ENCODE assay signal across 8 cellular contexts in the genomic region with DNA sequence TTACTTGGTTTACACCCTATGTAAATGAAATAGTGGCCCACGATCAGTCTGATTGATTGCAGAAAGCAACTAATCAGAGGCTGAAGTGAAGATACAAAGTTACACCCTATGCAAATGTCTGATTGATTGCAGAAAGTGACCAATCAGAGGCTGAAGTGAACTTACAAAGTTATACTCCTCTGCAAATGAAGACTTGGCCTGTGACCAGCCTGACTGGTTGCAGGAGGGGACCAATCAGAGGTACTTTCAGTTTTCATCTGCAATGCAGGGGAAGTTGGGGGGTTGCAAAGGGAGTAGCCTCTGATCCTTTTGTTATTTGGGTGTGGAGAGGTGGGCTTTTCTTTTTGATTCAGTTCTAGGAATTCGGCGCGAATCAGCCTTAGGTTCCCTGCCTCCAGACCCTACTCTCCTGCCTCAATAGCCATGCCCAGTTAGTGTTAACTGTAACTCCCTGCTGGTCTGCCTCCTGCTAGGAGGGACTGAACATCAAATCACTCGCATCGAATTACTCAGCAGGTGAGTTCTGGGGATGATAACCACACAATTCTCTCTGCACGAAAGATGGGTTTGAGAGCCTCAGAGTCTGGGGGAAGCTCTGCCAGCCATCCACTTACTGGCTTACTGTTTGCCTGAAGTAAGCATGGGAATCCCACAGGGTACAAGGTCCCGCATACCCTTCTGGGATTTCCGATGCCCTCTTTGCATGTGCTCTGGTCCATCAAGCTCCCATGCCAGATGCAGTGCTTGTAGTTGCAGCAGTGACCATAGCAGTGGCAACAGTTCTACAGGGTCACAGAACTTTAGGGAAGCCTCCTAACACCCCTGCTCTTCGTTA. TPM values are rescaled to one million over a fixed set of nuclear protein-coding genes. Genes with fewer than 3 reads are reported as not detected.
A peak's percentile ranks its signal among the peaks of the same experiment; 100 is the strongest.
DNase-seq lines count a peak whose midpoint lies in the region; ATAC-seq and TF ChIP-seq lines count a peak whose summit lies in the region.

No MANE protein-coding gene starts in this region.

- no peak overlapping the region for H3K4me3 Mint-ChIP-seq in Calu3 (ENCODE audit: low read depth, unreplicated experiment)

- no peaks in the 10 kb centered on the region for H3K9me3 Mint-ChIP-seq in Calu3 (ENCODE audit: low read depth, unreplicated experiment)

- H3K36me3 Mint-ChIP-seq in Calu3 (ENCODE audit: insufficient read depth, unreplicated experiment), result no peaks in the 10 kb centered on the region

- no peaks in the 10 kb centered on the region for H3K27me3 Mint-ChIP-seq in Calu3 (ENCODE audit: unreplicated experiment)

- H3K27ac ChIP-seq in effector memory CD4-positive, alpha-beta T cell (ENCODE audit: insufficient read depth, low read length, poor library complexity, severe bottlenecking), result no peak overlapping the region

- H3K9me3 ChIP-seq in effector memory CD4-positive, alpha-beta T cell (ENCODE audit: control insufficient read depth, low read length), result no peaks in the 10 kb centered on the region

- no peaks in the 10 kb centered on the region for H3K4me1 ChIP-seq in effector memory CD4-positive, alpha-beta T cell (ENCODE audit: control insufficient read depth, insufficient read depth, low read length, poor library complexity, severe bottlenecking)

- ATAC-seq in activated CD4-positive, CD25-positive, alpha-beta regulatory T cell treated with anti-CD3 and anti-CD28 coated beads, Interleukin-2, amount 50 U/mL, for 24 hours, result peak; percentile 60 to 82
- ATAC-seq in left colon, result no peak

- CTCF ChIA-PET in Calu3 (lab: Charles Lee), result no interaction called here

- no peaks in the 10 kb centered on the region for H3K27me3 ChIP-seq in effector memory CD4-positive, alpha-beta T cell (replicated peaks; ENCODE audit: control insufficient read depth, insufficient read depth, low read length, poor library complexity, severe bottlenecking)

- no peak overlapping the region for H3K4me3 ChIP-seq in effector memory CD4-positive, alpha-beta T cell (ENCODE audit: insufficient read depth, low read depth, low read length, poor library complexity, severe bottlenecking)

- H3K27ac Mint-ChIP-seq in Calu3 (ENCODE audit: unreplicated experiment), result no peak overlapping the region

- intact Hi-C loops in left colon (cut with DNase I, micrococcal nuclease), result no loop called here
- intact Hi-C loops in Calu3 (cut with micrococcal nuclease; ENCODE audit: unreplicated experiment), result no loop called here

- H3K4me1 Mint-ChIP-seq in Calu3 (ENCODE audit: low read depth, unreplicated experiment), result no peaks in the 10 kb centered on the region

- no peak for TF ChIP-seq CTCF in Calu3 (IDR thresholded peaks at IDR 0.05; ENCODE audit: unreplicated experiment)

- no peaks in the 10 kb centered on the region for H3K36me3 ChIP-seq in effector memory CD4-positive, alpha-beta T cell (ENCODE audit: control insufficient read depth, insufficient read depth, low read length)

- BruUV-seq in Calu3 (replicated peaks; lab: Mats Ljungman, UMichigan), result no TSS peak

- no peak for DNase-seq in activated CD4-positive, CD25-positive, alpha-beta regulatory T cell treated with anti-CD3 and anti-CD28 coated beads, Interleukin-2, amount 50 U/mL, for 72 hours
- peak; percentile 5 for DNase-seq in NCI-H345 treated with DMSO at 0.1 percent for 48 hours (lab: John Stamatoyannopoulos, UW; ENCODE audit: unreplicated experiment)
- DNase-seq in effector memory CD4-positive, alpha-beta T cell, result peak in 2 of 3 donors; percentile 3 to 14
- DNase-seq in pons (ENCODE audit: low spot score), result peak; percentile 59
- DNase-seq in left colon, result no peak
- no peak for DNase-seq in NCI-H2029 treated with DMSO at 0.1 percent for 48 hours (lab: John Stamatoyannopoulos, UW)
- DNase-seq in Calu3, result no peak

RNA-seq across cellular contexts. Expression of a gene that starts 7.5 kb away (rescaled TPM):
- 1 to 10 TPM; 1.7 TPM for total RNA-seq in left colon
- total RNA-seq in Calu3 (2022), result not detected in 2 replicates

RNA-seq across cellular contexts. Expression of a gene that starts 50.5 kb away (rescaled TPM):
- total RNA-seq in left colon (1 to 10 TPM; 7.1 to 8.8 TPM), Calu3 (2022) (6.3 and 7.2 TPM in 2 replicates)

RNA-seq across cellular contexts. Expression of a gene that starts 55.5 kb away (rescaled TPM):
- total RNA-seq in left colon (10 to 100 TPM; 34.8 to 45.8 TPM), Calu3 (2022) (40.5 and 43.9 TPM in 2 replicates)

Comparison
In these comparisons a context has a peak if more than half of its experiments do, and no peak if none do; other contexts are left out.
1. DNase-seq: peak in NCI-H345 treated with DMSO at 0.1 percent for 48 hours (single experiment), effector memory CD4-positive, alpha-beta T cell (2 of 3) and pons (single experiment); none in activated CD4-positive, CD25-positive, alpha-beta regulatory T cell treated with anti-CD3 and anti-CD28 coated beads, Interleukin-2, amount 50 U/mL, for 72 hours (single experiment), left colon (0 of 2), NCI-H2029 treated with DMSO at 0.1 percent for 48 hours (single experiment) and Calu3 (single experiment).